32 cellular contexts compared by ENCODE assay signal in the genomic region with DNA sequence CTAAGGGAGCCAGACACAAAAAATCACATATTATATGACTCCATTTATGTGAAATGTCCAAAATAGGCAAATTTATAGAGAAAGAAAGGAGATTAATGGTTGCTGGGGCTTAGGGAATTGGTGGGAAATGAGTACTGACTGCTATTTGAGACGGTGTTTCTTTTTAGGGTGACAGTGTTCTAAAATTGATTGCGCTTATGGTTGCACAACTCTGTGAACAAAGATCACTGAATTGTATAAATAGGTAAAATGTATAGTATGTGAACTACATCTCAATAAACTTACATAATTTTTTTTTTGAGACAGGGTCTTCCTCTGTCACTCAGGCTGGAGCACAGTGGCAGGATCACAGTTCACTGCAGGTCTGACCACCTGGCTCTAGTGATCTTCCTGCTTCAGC.
"Had no signal": no experiment of that assay in that cellular context is flagged by ENCODE, and none has a peak within 500 bp of the region (broad histone marks: within the 10 kb centered on the region; RNA-seq: fewer than 3 reads in every experiment).

No MANE protein-coding gene starts in this region.

- FAIRE-seq: astrocyte, bronchial epithelial cell had no signal

- DNase-seq: activated effector memory CD4-positive, alpha-beta T cell treated with anti-CD3 and anti-CD28 coated beads, Interleukin-2, amount 50 U/mL, for 16 hours; activated effector memory CD4-positive, alpha-beta T cell treated with Interleukin-2 at 50 U/mL for 16 hours; activated gamma-delta T cell; activated gamma-delta T cell treated with Interleukin-2 at 50 U/mL for 16 hours; activated naive CD4-positive, alpha-beta T cell; activated naive CD4-positive, alpha-beta T cell treated with anti-CD3 and anti-CD28 coated beads for 36 hours; activated naive CD4-positive, alpha-beta T cell treated with anti-CD3 and anti-CD28 coated beads, Interleukin-2, amount 10 ng/mL, durations not matched to agents 7 days and 5 days; activated naive CD4-positive, alpha-beta T cell treated with anti-CD3 and anti-CD28 coated beads, Interleukin-2, amount 50 U/mL, for 16 hours; activated naive CD4-positive, alpha-beta T cell treated with Interleukin-2 at 50 U/mL for 16 hours; activated naive CD8-positive, alpha-beta T cell treated with anti-CD3 and anti-CD28 coated beads for 36 hours; activated naive CD8-positive, alpha-beta T cell treated with anti-CD3 and anti-CD28 coated beads, Interleukin-2, amount 10 ng/mL, durations not matched to agents 7 days and 5 days; activated naive CD8-positive, alpha-beta T cell treated with anti-CD3 and anti-CD28 coated beads, Interleukin-2, amount 50 U/mL, for 24 hours; activated T-cell treated with anti-CD3 and anti-CD28 coated beads, Interleukin-2, amount 50 U/mL, for 4 hours; activated T-cell treated with anti-CD3 and anti-CD28 coated beads, Interleukin-2, amount 50 U/mL, for 48 hours; activated T-cell treated with anti-CD3 and anti-CD28 coated beads, Interleukin-2, amount 50 U/mL, for 72 hours; adrenal gland; amniotic stem cell; amygdala; anterior cingulate cortex; aorta; body of pancreas; brain microvascular endothelial cell; caudate nucleus; central memory CD4-positive, alpha-beta T cell; cerebellar nuclear complex had no signal

- H3K4me1 ChIP-seq: adrenal gland, ascending aorta, breast epithelium had no signal

- H3K27me3 ChIP-seq: adrenal gland, ascending aorta, body of pancreas, brain microvascular endothelial cell, breast epithelium, cardiac muscle cell had no signal

- H3K36me3 ChIP-seq: adrenal gland, ascending aorta, brain microvascular endothelial cell, breast epithelium, cardiac muscle cell had no signal

- ATAC-seq: activated naive CD4-positive, alpha-beta T cell treated with anti-CD3 and anti-CD28 coated beads, Interleukin-2, amount 50 U/mL, for 72 hours; activated naive CD8-positive, alpha-beta T cell treated with anti-CD3 and anti-CD28 coated beads, Interleukin-2, amount 50 U/mL, for 24 hours; activated T-cell treated with anti-CD3 and anti-CD28 coated beads, Interleukin-2, amount 50 U/mL, for 4 hours; activated T-cell treated with anti-CD3 and anti-CD28 coated beads, Interleukin-2, amount 50 U/mL, for 72 hours; activated T-helper 17 cell treated with anti-CD3 and anti-CD28 coated beads, Interleukin-2, amount 50 U/mL, for 72 hours; body of pancreas had no signal

- H3K9me3 ChIP-seq: adrenal gland, ascending aorta, body of pancreas, breast epithelium had no signal

- H3K4me3 ChIP-seq: adrenal gland, ascending aorta, body of pancreas, breast epithelium, cardiac muscle cell had no signal

- H3K27ac ChIP-seq: adrenal gland, ascending aorta, body of pancreas, brain microvascular endothelial cell, breast epithelium, cardiac muscle cell had no signal
